1 cellular context compared by ENCODE assay signal in the genomic region with DNA sequence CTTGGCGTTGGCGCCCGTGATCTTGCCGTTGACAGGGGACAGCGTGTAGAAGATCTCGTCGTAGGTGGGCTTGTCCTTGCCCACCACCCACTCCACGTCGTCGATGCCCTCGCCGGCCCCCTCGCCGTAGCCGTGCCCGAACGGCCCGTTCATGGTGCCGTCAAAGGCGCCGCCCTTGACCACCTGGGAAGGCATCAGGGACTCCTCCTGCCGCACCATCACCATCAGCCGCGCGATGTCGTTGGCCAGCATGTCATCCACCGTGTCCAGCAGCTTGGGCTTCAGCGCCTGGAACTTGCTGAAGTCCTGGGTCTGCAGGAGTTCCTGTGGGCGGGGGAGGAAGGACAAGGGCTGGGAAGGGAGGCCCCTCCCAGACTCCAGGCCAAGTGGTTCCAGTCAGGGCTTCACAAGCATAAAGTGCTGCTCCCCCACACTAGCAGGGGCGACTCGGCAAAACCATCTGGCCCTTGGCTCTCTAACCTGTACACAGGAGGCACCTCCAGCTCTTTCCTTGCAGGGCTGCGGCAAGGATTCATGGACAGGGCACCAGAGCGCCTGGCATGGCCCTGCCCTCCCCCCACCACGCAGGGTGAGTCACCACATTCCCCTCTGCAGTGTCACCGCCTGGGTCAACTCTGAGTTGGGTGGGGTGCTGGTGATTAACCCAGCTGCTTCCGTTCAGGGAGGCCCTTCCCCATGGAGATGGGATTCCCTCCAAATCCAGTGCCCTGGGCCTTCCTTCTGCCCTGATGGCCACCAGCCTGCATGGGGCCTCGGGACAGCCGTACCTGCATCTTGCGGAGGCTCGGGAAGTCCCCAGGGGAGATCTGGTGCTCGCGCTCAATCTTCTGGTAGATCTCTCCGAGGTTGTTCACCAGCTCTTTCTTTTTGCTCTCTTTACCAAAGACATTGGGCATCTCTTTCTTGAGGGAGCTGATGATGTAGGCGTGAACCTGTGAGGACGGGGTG.
TF ChIP-seq lines count a peak whose summit lies in the region.

No MANE protein-coding gene starts in this region.

TF ChIP-seq in K562, 482 proteins besides CTCF, POLR2A, EP300 and RAD21 (continued from another document and continues in another):
- TF ChIP-seq, protein P1, sequence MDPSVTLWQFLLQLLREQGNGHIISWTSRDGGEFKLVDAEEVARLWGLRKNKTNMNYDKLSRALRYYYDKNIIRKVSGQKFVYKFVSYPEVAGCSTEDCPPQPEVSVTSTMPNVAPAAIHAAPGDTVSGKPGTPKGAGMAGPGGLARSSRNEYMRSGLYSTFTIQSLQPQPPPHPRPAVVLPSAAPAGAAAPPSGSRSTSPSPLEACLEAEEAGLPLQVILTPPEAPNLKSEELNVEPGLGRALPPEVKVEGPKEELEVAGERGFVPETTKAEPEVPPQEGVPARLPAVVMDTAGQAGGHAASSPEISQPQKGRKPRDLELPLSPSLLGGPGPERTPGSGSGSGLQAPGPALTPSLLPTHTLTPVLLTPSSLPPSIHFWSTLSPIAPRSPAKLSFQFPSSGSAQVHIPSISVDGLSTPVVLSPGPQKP (CRISPR knock-in tag; IDR thresholded peaks at IDR 0.05): no peak
- peak; percentile 83 for TF ChIP-seq PRDM10 (IDR thresholded peaks at IDR 0.05; ENCODE audit: partially characterized antibody)
- TF ChIP-seq NCOA2 (IDR thresholded peaks at IDR 0.05; ENCODE audit: partially characterized antibody in 2 of 2): no peak
- TF ChIP-seq CC2D1A (IDR thresholded peaks at IDR 0.05): no peak
- TF ChIP-seq NEUROD1 (IDR thresholded peaks at IDR 0.05; ENCODE audit: borderline replicate concordance, low read depth, low read length, partially characterized antibody): peak; percentile 83
- TF ChIP-seq GTF2A2 (tag; IDR thresholded peaks at IDR 0.05): no peak
- no peak for TF ChIP-seq CREB1 (IDR thresholded peaks at IDR 0.05)
- TF ChIP-seq CREB1 (CRISPR knock-in tag; IDR thresholded peaks at IDR 0.05): peak; percentile 34; the same call in 1 of the 2 replicates
- TF ChIP-seq SIN3B (IDR thresholded peaks at IDR 0.05; ENCODE audit: low read depth): no peak
- TF ChIP-seq ZNF184 (CRISPR knock-in tag; IDR thresholded peaks at IDR 0.05): no peak
- TF ChIP-seq, protein P2, sequence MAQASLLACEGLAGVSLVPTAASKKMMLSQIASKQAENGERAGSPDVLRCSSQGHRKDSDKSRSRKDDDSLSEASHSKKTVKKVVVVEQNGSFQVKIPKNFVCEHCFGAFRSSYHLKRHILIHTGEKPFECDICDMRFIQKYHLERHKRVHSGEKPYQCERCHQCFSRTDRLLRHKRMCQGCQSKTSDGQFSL (CRISPR knock-in tag; IDR thresholded peaks at IDR 0.05): no peak; the same call in none of the 2 replicates
- TF ChIP-seq, protein P2 (tag; IDR thresholded peaks at IDR 0.05): peak in 1 of 2 experiments; percentile 51; a peak in 1 of 4 replicates
- no peak for TF ChIP-seq CHD1 (IDR thresholded peaks at IDR 0.05; ENCODE audit: low read length)
- TF ChIP-seq SMARCC2 (IDR thresholded peaks at IDR 0.05; ENCODE audit: low read depth): peak; percentile 89
- TF ChIP-seq, protein P3, sequence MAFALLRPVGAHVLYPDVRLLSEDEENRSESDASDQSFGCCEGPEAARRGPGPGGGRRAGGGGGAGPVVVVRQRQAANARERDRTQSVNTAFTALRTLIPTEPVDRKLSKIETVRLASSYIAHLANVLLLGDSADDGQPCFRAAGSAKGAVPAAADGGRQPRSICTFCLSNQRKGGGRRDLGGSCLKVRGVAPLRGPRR (CRISPR knock-in tag; IDR thresholded peaks at IDR 0.05): no peak
- TF ChIP-seq HDAC1 (IDR thresholded peaks at IDR 0.05): peak in 1 of 2 experiments; percentile 63; a peak in 1 of 4 replicates
- TF ChIP-seq KLF13 (tag; IDR thresholded peaks at IDR 0.05; ENCODE audit: borderline replicate concordance, low read depth): no peak
- no peak for TF ChIP-seq HOMEZ (CRISPR knock-in tag; IDR thresholded peaks at IDR 0.05)
- TF ChIP-seq, protein P4, sequence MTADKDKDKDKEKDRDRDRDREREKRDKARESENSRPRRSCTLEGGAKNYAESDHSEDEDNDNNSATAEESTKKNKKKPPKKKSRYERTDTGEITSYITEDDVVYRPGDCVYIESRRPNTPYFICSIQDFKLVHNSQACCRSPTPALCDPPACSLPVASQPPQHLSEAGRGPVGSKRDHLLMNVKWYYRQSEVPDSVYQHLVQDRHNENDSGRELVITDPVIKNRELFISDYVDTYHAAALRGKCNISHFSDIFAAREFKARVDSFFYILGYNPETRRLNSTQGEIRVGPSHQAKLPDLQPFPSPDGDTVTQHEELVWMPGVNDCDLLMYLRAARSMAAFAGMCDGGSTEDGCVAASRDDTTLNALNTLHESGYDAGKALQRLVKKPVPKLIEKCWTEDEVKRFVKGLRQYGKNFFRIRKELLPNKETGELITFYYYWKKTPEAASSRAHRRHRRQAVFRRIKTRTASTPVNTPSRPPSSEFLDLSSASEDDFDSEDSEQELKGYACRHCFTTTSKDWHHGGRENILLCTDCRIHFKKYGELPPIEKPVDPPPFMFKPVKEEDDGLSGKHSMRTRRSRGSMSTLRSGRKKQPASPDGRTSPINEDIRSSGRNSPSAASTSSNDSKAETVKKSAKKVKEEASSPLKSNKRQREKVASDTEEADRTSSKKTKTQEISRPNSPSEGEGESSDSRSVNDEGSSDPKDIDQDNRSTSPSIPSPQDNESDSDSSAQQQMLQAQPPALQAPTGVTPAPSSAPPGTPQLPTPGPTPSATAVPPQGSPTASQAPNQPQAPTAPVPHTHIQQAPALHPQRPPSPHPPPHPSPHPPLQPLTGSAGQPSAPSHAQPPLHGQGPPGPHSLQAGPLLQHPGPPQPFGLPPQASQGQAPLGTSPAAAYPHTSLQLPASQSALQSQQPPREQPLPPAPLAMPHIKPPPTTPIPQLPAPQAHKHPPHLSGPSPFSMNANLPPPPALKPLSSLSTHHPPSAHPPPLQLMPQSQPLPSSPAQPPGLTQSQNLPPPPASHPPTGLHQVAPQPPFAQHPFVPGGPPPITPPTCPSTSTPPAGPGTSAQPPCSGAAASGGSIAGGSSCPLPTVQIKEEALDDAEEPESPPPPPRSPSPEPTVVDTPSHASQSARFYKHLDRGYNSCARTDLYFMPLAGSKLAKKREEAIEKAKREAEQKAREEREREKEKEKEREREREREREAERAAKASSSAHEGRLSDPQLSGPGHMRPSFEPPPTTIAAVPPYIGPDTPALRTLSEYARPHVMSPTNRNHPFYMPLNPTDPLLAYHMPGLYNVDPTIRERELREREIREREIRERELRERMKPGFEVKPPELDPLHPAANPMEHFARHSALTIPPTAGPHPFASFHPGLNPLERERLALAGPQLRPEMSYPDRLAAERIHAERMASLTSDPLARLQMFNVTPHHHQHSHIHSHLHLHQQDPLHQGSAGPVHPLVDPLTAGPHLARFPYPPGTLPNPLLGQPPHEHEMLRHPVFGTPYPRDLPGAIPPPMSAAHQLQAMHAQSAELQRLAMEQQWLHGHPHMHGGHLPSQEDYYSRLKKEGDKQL (CRISPR knock-in tag; IDR thresholded peaks at IDR 0.05; ENCODE audit: borderline replicate concordance): no peak
- no peak for TF ChIP-seq XRCC3 (IDR thresholded peaks at IDR 0.05)
- no peak for TF ChIP-seq POLR2AphosphoS2 (IDR thresholded peaks at IDR 0.05; ENCODE audit: low read length)
- TF ChIP-seq RREB1 (CRISPR knock-in tag; IDR thresholded peaks at IDR 0.05): no peak
- TF ChIP-seq CBX5 (IDR thresholded peaks at IDR 0.05; ENCODE audit: borderline replicate concordance, low read depth): no peak
- TF ChIP-seq PCBP2 (IDR thresholded peaks at IDR 0.05; ENCODE audit: low read depth, low read length, poor library complexity, severe bottlenecking): no peak
- TF ChIP-seq SRF (CRISPR knock-in tag; IDR thresholded peaks at IDR 0.05): no peak
- peak; percentile 100 for TF ChIP-seq FOSL1 (tag; conservative IDR thresholded peaks at IDR 0.05)
- TF ChIP-seq ZNF41 (CRISPR knock-in tag; conservative IDR thresholded peaks at IDR 0.05): no peak
- no peak for TF ChIP-seq CAMTA2 (CRISPR knock-in tag; conservative IDR thresholded peaks at IDR 0.05)
- TF ChIP-seq E4F1 (CRISPR knock-in tag; IDR thresholded peaks at IDR 0.05; ENCODE audit: borderline replicate concordance): no peak
- no peak for TF ChIP-seq KDM5B (IDR thresholded peaks at IDR 0.05; ENCODE audit: insufficient replicate concordance, low read depth, low read length)
